In the genomic region with DNA sequence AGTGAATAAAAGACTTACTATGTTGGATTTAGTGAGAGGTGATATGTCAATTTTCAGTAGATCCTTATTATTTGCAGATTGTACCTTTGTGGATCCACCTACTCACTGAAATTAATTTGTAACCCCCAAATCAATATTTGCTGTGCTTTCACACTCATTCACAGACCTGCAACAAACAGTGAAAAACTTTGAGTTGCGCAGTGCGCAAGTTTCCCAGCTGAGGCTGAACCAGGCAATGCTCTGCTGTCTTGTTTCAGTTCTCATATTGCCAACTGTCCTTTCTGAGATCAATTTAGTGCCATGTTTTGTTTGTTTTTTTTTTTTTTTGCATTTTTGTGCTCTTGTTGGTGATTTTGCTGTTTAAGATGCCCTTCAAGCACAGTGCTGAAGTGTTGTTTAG, we compare ENCODE assay signal across 32 cellular contexts. TPM values are rescaled to one million over a fixed set of nuclear protein-coding genes. Genes with fewer than 3 reads are reported as not detected.
"Had no signal": no experiment of that assay in that cellular context is flagged by ENCODE, and none has a peak within 500 bp of the region (broad histone marks: within the 10 kb centered on the region; RNA-seq: fewer than 3 reads in every experiment).

No MANE protein-coding gene starts in this region.

- H3K27ac Mint-ChIP-seq: activated B cell treated with CpG ODN at 0.5 μM for 24 hours; activated CD8-positive, alpha-beta memory T cell treated with anti-CD3 and anti-CD28 coated beads, Interleukin-2, amount 10 ng/mL, durations not matched to agents 7 days and 5 days; activated CD8-positive, alpha-beta T cell treated with anti-CD3 and anti-CD28 coated beads, Interleukin-2, amount 10 ng/mL, durations not matched to agents 7 days and 5 days; activated naive CD4-positive, alpha-beta T cell treated with anti-CD3 and anti-CD28 coated beads, Interleukin-2, amount 10 ng/mL, durations not matched to agents 7 days and 5 days; activated naive CD8-positive, alpha-beta T cell treated with anti-CD3 and anti-CD28 coated beads, Interleukin-2, amount 10 ng/mL, durations not matched to agents 7 days and 5 days; activated T-helper 1 cell treated with anti-CD3 and anti-CD28 coated beads, Interleukin-12 subunit alpha, Interleukin-12 subunit beta, Interleukin-2, Interleukin-4 antibody, amounts not matched to agents 30 ng/mL and 10 ng/mL and 1 ng/mL, durations not matched to agents 14 hours and 24 hours and 36 hours; activated T-helper 2 cell treated with anti-CD3 and anti-CD28 coated beads, Interferon-gamma antibody, Interleukin-2, Interleukin-4, amounts not matched to agents 10 μg/mL and 5 μg/mL and 100 μg/mL, durations not matched to agents 14 hours and 24 hours and 36 hours; brain had no signal

- H3K27me3 Mint-ChIP-seq: activated B cell treated with CpG ODN at 0.5 μM for 24 hours; activated naive CD4-positive, alpha-beta T cell treated with anti-CD3 and anti-CD28 coated beads, Interleukin-2, amount 10 ng/mL, durations not matched to agents 7 days and 5 days; brain had no signal

- H3K27ac ChIP-seq: ascending aorta, breast epithelium, cardiac muscle cell, colonic mucosa, epithelial cell of prostate, esophagus squamous epithelium, gastroesophageal sphincter, heart right ventricle, hepatocyte, WERI-Rb-1 had no signal

- H3K9me3 Mint-ChIP-seq: activated B cell treated with CpG ODN at 0.5 μM for 24 hours; activated naive CD4-positive, alpha-beta T cell treated with anti-CD3 and anti-CD28 coated beads, Interleukin-2, amount 10 ng/mL, durations not matched to agents 7 days and 5 days; activated naive CD8-positive, alpha-beta T cell treated with anti-CD3 and anti-CD28 coated beads, Interleukin-2, amount 10 ng/mL, durations not matched to agents 7 days and 5 days; activated T-helper 1 cell treated with anti-CD3 and anti-CD28 coated beads, Interleukin-12 subunit alpha, Interleukin-12 subunit beta, Interleukin-2, Interleukin-4 antibody, amounts not matched to agents 30 ng/mL and 10 ng/mL and 1 ng/mL, durations not matched to agents 14 hours and 24 hours and 36 hours; activated T-helper 2 cell treated with anti-CD3 and anti-CD28 coated beads, Interferon-gamma antibody, Interleukin-2, Interleukin-4, amounts not matched to agents 10 μg/mL and 5 μg/mL and 100 μg/mL, durations not matched to agents 14 hours and 24 hours and 36 hours; brain had no signal

- H3K9me3 ChIP-seq: ascending aorta, breast epithelium, colonic mucosa, esophagus squamous epithelium, gastroesophageal sphincter, heart right ventricle had no signal

- DNase-seq: activated B cell treated with CpG ODN at 0.5 μM for 24 hours; activated CD4-positive, alpha-beta T cell treated with anti-CD3 and anti-CD28 coated beads for 4 hours; activated CD4-positive, alpha-beta T cell treated with anti-CD3 and anti-CD28 coated beads, Interleukin-2, amount 50 U/mL, for 1 hour; activated CD4-positive, alpha-beta T cell treated with anti-CD3 and anti-CD28 coated beads, Interleukin-2, amount 50 U/mL, for 48 hours; activated CD4-positive, CD25-positive, alpha-beta regulatory T cell treated with anti-CD3 and anti-CD28 coated beads, Interleukin-2, amount 50 U/mL, for 72 hours; activated CD8-positive, alpha-beta memory T cell treated with anti-CD3 and anti-CD28 coated beads, Interleukin-2, amount 10 ng/mL, durations not matched to agents 7 days and 5 days; activated CD8-positive, alpha-beta memory T cell treated with anti-CD3 and anti-CD28 coated beads, Interleukin-2, amount 50 U/mL, for 4 hours; activated CD8-positive, alpha-beta T cell treated with anti-CD3 and anti-CD28 coated beads, Interleukin-2, amount 10 ng/mL, durations not matched to agents 7 days and 5 days; activated effector memory CD4-positive, alpha-beta T cell treated with anti-CD3 and anti-CD28 coated beads, Interleukin-2, amount 50 U/mL, for 16 hours; activated naive CD4-positive, alpha-beta T cell treated with anti-CD3 and anti-CD28 coated beads, Interleukin-2, amount 10 ng/mL, durations not matched to agents 7 days and 5 days; activated naive CD8-positive, alpha-beta T cell treated with anti-CD3 and anti-CD28 coated beads, Interleukin-2, amount 10 ng/mL, durations not matched to agents 7 days and 5 days; activated T-cell treated with anti-CD3 and anti-CD28 coated beads, Interleukin-2, amount 50 U/mL, for 1 hour; activated T-cell treated with anti-CD3 and anti-CD28 coated beads, Interleukin-2, amount 50 U/mL, for 48 hours; central memory CD4-positive, alpha-beta T cell; cerebellar nuclear complex; colonic mucosa; effector CD8-positive, alpha-beta T cell; esophagus squamous epithelium; foreskin melanocyte; heart right ventricle; T-helper 2 cell; WERI-Rb-1 had no signal

- H3K36me3 Mint-ChIP-seq: activated CD8-positive, alpha-beta memory T cell treated with anti-CD3 and anti-CD28 coated beads, Interleukin-2, amount 10 ng/mL, durations not matched to agents 7 days and 5 days; brain had no signal

- H3K27me3 ChIP-seq: ascending aorta, breast epithelium, cardiac muscle cell, colonic mucosa, esophagus squamous epithelium, gastroesophageal sphincter, hepatocyte had no signal

- ATAC-seq: activated CD8-positive, alpha-beta memory T cell treated with anti-CD3 and anti-CD28 coated beads, Interleukin-2, amount 10 ng/mL, durations not matched to agents 7 days and 5 days; activated CD8-positive, alpha-beta T cell treated with anti-CD3 and anti-CD28 coated beads, Interleukin-2, amount 10 ng/mL, durations not matched to agents 7 days and 5 days; gastroesophageal sphincter; heart right ventricle had no signal

- H3K4me3 Mint-ChIP-seq: activated B cell treated with CpG ODN at 0.5 μM for 24 hours; activated CD8-positive, alpha-beta memory T cell treated with anti-CD3 and anti-CD28 coated beads, Interleukin-2, amount 10 ng/mL, durations not matched to agents 7 days and 5 days; activated CD8-positive, alpha-beta T cell treated with anti-CD3 and anti-CD28 coated beads, Interleukin-2, amount 10 ng/mL, durations not matched to agents 7 days and 5 days; activated naive CD4-positive, alpha-beta T cell treated with anti-CD3 and anti-CD28 coated beads, Interleukin-2, amount 10 ng/mL, durations not matched to agents 7 days and 5 days; activated naive CD8-positive, alpha-beta T cell treated with anti-CD3 and anti-CD28 coated beads, Interleukin-2, amount 10 ng/mL, durations not matched to agents 7 days and 5 days; activated T-helper 1 cell treated with anti-CD3 and anti-CD28 coated beads, Interleukin-12 subunit alpha, Interleukin-12 subunit beta, Interleukin-2, Interleukin-4 antibody, amounts not matched to agents 30 ng/mL and 10 ng/mL and 1 ng/mL, durations not matched to agents 14 hours and 24 hours and 36 hours; brain had no signal

- H3K4me1 Mint-ChIP-seq: activated B cell treated with CpG ODN at 0.5 μM for 24 hours had no signal

RNA-seq across cellular contexts. Expression of gene LEF1, which starts 40.8 kb away (rescaled TPM):
- total RNA-seq: ascending aorta, dermis microvascular lymphatic vessel endothelial cell had no signal
